Comparison of ENCODE assay signal across 15 cellular contexts in genomic region chr3:105812194-105812586, GRCh38. TPM values are rescaled to one million over a fixed set of nuclear protein-coding genes. Genes with fewer than 3 reads are reported as not detected.
A peak's percentile ranks its signal among the peaks of the same experiment; 100 is the strongest.
DNase-seq lines count a peak whose midpoint lies in the region; ATAC-seq, FAIRE-seq and TF ChIP-seq lines count a peak whose summit lies in the region.
"Had no signal": no experiment of that assay in that cellular context is flagged by ENCODE, and none has a peak within 500 bp of the region (broad histone marks: within the 10 kb centered on the region; RNA-seq: fewer than 3 reads in every experiment).

No MANE protein-coding gene starts in this region.

- peaks cover 11% of the 10 kb centered on the region for H3F3A ChIP-seq in DOHH2 (ENCODE audit: control insufficient read depth, insufficient read depth)

- H3K4me3 ChIP-seq in DOHH2 (ENCODE audit: low read length) (no peak overlapping the region), HUES48 (ENCODE audit: low read depth, low read length) (no peak overlapping the region), astrocyte (ENCODE audit: insufficient read depth, low read depth, low read length) (no peak overlapping the region)
- no peak overlapping the region for H3K4me3 ChIP-seq in naive thymus-derived CD4-positive, alpha-beta T cell (ENCODE audit: low read length)
- no peak overlapping the region for H3K4me3 ChIP-seq in CD4-positive, alpha-beta memory T cell (ENCODE audit: low read length in 2 of 2)
- H3K4me3 ChIP-seq: coronary artery, tibial nerve had no signal

- H3K27ac ChIP-seq in DOHH2 (ENCODE audit: low read depth, low read length), result 0 out of 2 replicates have a peak overlapping the region, but pooled peaks have one; percentile 12
- H3K27ac ChIP-seq in HUES48 (ENCODE audit: low read depth, low read length), result peak overlapping the region; percentile 50
- H3K27ac ChIP-seq in astrocyte (ENCODE audit: low read depth, low read length), result peak overlapping the region; percentile 35
- H3K27ac ChIP-seq in naive thymus-derived CD4-positive, alpha-beta T cell (ENCODE audit: low read depth, low read length), result no peak overlapping the region
- H3K27ac ChIP-seq in CD4-positive, alpha-beta memory T cell (ENCODE audit: low read depth, low read length), result no peak overlapping the region
- H3K27ac ChIP-seq: coronary artery, KMS-11, tibial nerve had no signal

- H4K20me1 ChIP-seq in DOHH2 (ENCODE audit: control insufficient read depth, insufficient read depth, low read depth, low read length) (no peaks in the 10 kb centered on the region), astrocyte (ENCODE audit: insufficient read depth, low read length) (peaks cover 7% of the 10 kb centered on the region)

- H3K4me2 ChIP-seq in DOHH2 (ENCODE audit: low read length), result peak overlapping the region; percentile 22
- H3K4me2 ChIP-seq in astrocyte (ENCODE audit: low read length), result peak overlapping the region; percentile 48
- H3K4me2 ChIP-seq: KMS-11 had no signal

- no peak for ATAC-seq in naive thymus-derived CD4-positive, alpha-beta T cell
- ATAC-seq in GM21381 (IDR thresholded peaks at IDR 0.05; ENCODE audit: unreplicated experiment) (no peak), GM19455 (IDR thresholded peaks at IDR 0.05; ENCODE audit: unreplicated experiment) (no peak)

- peak overlapping the region; percentile 55 for H3K27ac Mint-ChIP-seq in astrocyte (ENCODE audit: unreplicated experiment)
- H3K27ac Mint-ChIP-seq in naive thymus-derived CD4-positive, alpha-beta T cell, result peak overlapping the region in 5 of 9 donors; percentile 3 to 38 (median 10)
- H3K27ac Mint-ChIP-seq in CD4-positive, alpha-beta memory T cell, result peak overlapping the region in 3 of 7 donors; percentile 25 to 57 (median 33)
- H3K27ac Mint-ChIP-seq: activated CD4-positive, alpha-beta T cell treated with anti-CD3 and anti-CD28 coated beads, Interleukin-2, amount 10 ng/mL, durations not matched to agents 7 days and 5 days had no signal

- no peaks in the 10 kb centered on the region for H3K9me3 ChIP-seq in DOHH2 (ENCODE audit: control insufficient read depth, insufficient read depth, low read length)
- H3K9me3 ChIP-seq in HUES48 (ENCODE audit: control insufficient read depth, insufficient read depth, low read length), result no peaks in the 10 kb centered on the region
- no peaks in the 10 kb centered on the region for H3K9me3 ChIP-seq in astrocyte (ENCODE audit: insufficient read depth, low read depth, low read length)
- H3K9me3 ChIP-seq in naive thymus-derived CD4-positive, alpha-beta T cell (ENCODE audit: control insufficient read depth in 2 of 3, low read length in 3 of 3), result no peaks in the 10 kb centered on the region
- H3K9me3 ChIP-seq in CD4-positive, alpha-beta memory T cell (ENCODE audit: control insufficient read depth in 1 of 2, low read length in 2 of 2), result no peaks in the 10 kb centered on the region
- H3K9me3 ChIP-seq: tibial nerve had no signal

- TF ChIP-seq CTCF in DOHH2 (IDR thresholded peaks at IDR 0.05; ENCODE audit: low read depth, low read length, poor library complexity, severe bottlenecking), result no peak
- TF ChIP-seq CTCF in astrocyte (IDR thresholded peaks at IDR 0.05; ENCODE audit: insufficient read depth, low read depth, low read length), result no peak

- no peak overlapping the region for H2AFZ ChIP-seq in astrocyte (ENCODE audit: low read depth, low read length)

- peaks cover 7% of the 10 kb centered on the region; the same call in 1 of the 2 replicates for H3K36me3 ChIP-seq in DOHH2 (ENCODE audit: control insufficient read depth, low read length)
- H3K36me3 ChIP-seq in HUES48 (ENCODE audit: control insufficient read depth, insufficient read depth, low read length), result no peaks in the 10 kb centered on the region
- H3K36me3 ChIP-seq in astrocyte (ENCODE audit: insufficient read depth, low read length), result no peaks in the 10 kb centered on the region
- no peaks in the 10 kb centered on the region for H3K36me3 ChIP-seq in naive thymus-derived CD4-positive, alpha-beta T cell (ENCODE audit: control insufficient read depth in 2 of 3, insufficient read depth in 3 of 3, low read length in 3 of 3)
- no peaks in the 10 kb centered on the region for H3K36me3 ChIP-seq in CD4-positive, alpha-beta memory T cell (ENCODE audit: insufficient read depth, low read length)

- no peaks in the 10 kb centered on the region for H3K27me3 ChIP-seq in DOHH2 (ENCODE audit: control insufficient read depth, low read length)
- no peaks in the 10 kb centered on the region for H3K27me3 ChIP-seq in HUES48 (ENCODE audit: control insufficient read depth, insufficient read depth, low read length)
- no peaks in the 10 kb centered on the region for H3K27me3 ChIP-seq in astrocyte (ENCODE audit: insufficient read depth, low read length)
- H3K27me3 ChIP-seq in naive thymus-derived CD4-positive, alpha-beta T cell (ENCODE audit: control insufficient read depth in 2 of 2, insufficient read depth in 2 of 2, low read length in 2 of 2), result no peaks in the 10 kb centered on the region
- H3K27me3 ChIP-seq in CD4-positive, alpha-beta memory T cell (ENCODE audit: insufficient read depth, low read length), result no peaks in the 10 kb centered on the region
- H3K27me3 ChIP-seq: tibial nerve had no signal

- H3K9me3 Mint-ChIP-seq in astrocyte (ENCODE audit: unreplicated experiment), result peaks cover 2% of the 10 kb centered on the region
- peaks cover 0 to 7% (median 0%) of the 10 kb centered on the region in 11 donors for H3K9me3 Mint-ChIP-seq in naive thymus-derived CD4-positive, alpha-beta T cell
- peaks cover 0 to 5% (median 1%) of the 10 kb centered on the region in 8 donors for H3K9me3 Mint-ChIP-seq in CD4-positive, alpha-beta memory T cell

- POLR2A ChIA-PET in naive thymus-derived CD4-positive, alpha-beta T cell (lab: Charles Lee), result no interaction called here
- POLR2A ChIA-PET in CD4-positive, alpha-beta memory T cell (lab: Charles Lee; ENCODE audit: partially characterized antibody), result no interaction called here

- intact Hi-C loops in naive thymus-derived CD4-positive, alpha-beta T cell (cut with micrococcal nuclease), result loop anchor here in 1 of 2 donors (5.0 kb wide), 1 partner anchor 35 kb away; no protein-coding TSS in a partner anchor
- intact Hi-C loops in cardiac septum (cut with DNase I), result no loop called here
- intact Hi-C loops in CD4-positive, alpha-beta memory T cell (cut with micrococcal nuclease), result no loop called here

- peaks cover 22% of the 10 kb centered on the region for H3K4me1 Mint-ChIP-seq in astrocyte (ENCODE audit: low read depth, unreplicated experiment)
- H3K4me1 Mint-ChIP-seq in naive thymus-derived CD4-positive, alpha-beta T cell, result peaks cover 42 to 83% (median 68%) of the 10 kb centered on the region in 7 donors
- H3K4me1 Mint-ChIP-seq in CD4-positive, alpha-beta memory T cell, result peaks cover 43 to 69% (median 57%) of the 10 kb centered on the region in 4 donors

- H3K4me3 Mint-ChIP-seq in astrocyte (ENCODE audit: unreplicated experiment), result no peak overlapping the region
- H3K4me3 Mint-ChIP-seq in naive thymus-derived CD4-positive, alpha-beta T cell, result peak overlapping the region in 2 of 10 donors; percentile 2 to 14
- H3K4me3 Mint-ChIP-seq in CD4-positive, alpha-beta memory T cell, result peak overlapping the region in 3 of 8 donors; percentile 2 to 7 (median 4)
- H3K4me3 Mint-ChIP-seq: activated CD4-positive, alpha-beta T cell treated with anti-CD3 and anti-CD28 coated beads, Interleukin-2, amount 10 ng/mL, durations not matched to agents 7 days and 5 days had no signal

- DNase-seq in astrocyte (ENCODE audit: low read depth) (peak; percentile 69), cardiac septum (ENCODE audit: low spot score) (no peak)
- no peak for DNase-seq in naive thymus-derived CD4-positive, alpha-beta T cell
- DNase-seq in CD4-positive, alpha-beta memory T cell, result no peak
- DNase-seq: activated CD4-positive, alpha-beta T cell treated with anti-CD3 and anti-CD28 coated beads, Interleukin-2, amount 10 ng/mL, durations not matched to agents 7 days and 5 days; DMS79 treated with DMSO at 0.1 percent for 48 hours; foreskin melanocyte; NCI-H2029 had no signal

- H3K4me1 ChIP-seq in DOHH2 (ENCODE audit: control insufficient read depth, low read length) (peaks cover 61% of the 10 kb centered on the region), HUES48 (ENCODE audit: control insufficient read depth, insufficient read depth, low read length) (peaks cover 40% of the 10 kb centered on the region), astrocyte (ENCODE audit: insufficient read depth, low read length) (peaks cover 3% of the 10 kb centered on the region)
- peaks cover under 1 to 7% of the 10 kb centered on the region in 2 donors for H3K4me1 ChIP-seq in naive thymus-derived CD4-positive, alpha-beta T cell (ENCODE audit: control insufficient read depth in 2 of 2, insufficient read depth in 2 of 2, low read length in 2 of 2)
- H3K4me1 ChIP-seq in CD4-positive, alpha-beta memory T cell (ENCODE audit: insufficient read depth, low read length), result peaks cover 32% of the 10 kb centered on the region

- peaks cover 6% of the 10 kb centered on the region for H3K36me3 Mint-ChIP-seq in astrocyte (ENCODE audit: low read depth, unreplicated experiment)
- peaks cover 0 to 45% (median 26%) of the 10 kb centered on the region in 5 donors for H3K36me3 Mint-ChIP-seq in naive thymus-derived CD4-positive, alpha-beta T cell
- peaks cover 29 to 30% of the 10 kb centered on the region in 2 donors for H3K36me3 Mint-ChIP-seq in CD4-positive, alpha-beta memory T cell

- no peak overlapping the region for H3K9ac ChIP-seq in HUES48 (ENCODE audit: low read depth, low read length)
- no peak overlapping the region for H3K9ac ChIP-seq in astrocyte (ENCODE audit: low read length)
- H3K9ac ChIP-seq: KMS-11 had no signal

- H3K9me2 ChIP-seq in DOHH2 (replicated peaks; ENCODE audit: control insufficient read depth, low read length), result no peaks in the 10 kb centered on the region

- H3K79me2 ChIP-seq in DOHH2 (ENCODE audit: control insufficient read depth, low read length) (peaks cover 34% of the 10 kb centered on the region), astrocyte (ENCODE audit: insufficient read depth, low read length) (peaks cover 69% of the 10 kb centered on the region)

- CTCF ChIA-PET in naive thymus-derived CD4-positive, alpha-beta T cell (lab: Charles Lee), result no interaction called here
- CTCF ChIA-PET in CD4-positive, alpha-beta memory T cell (lab: Charles Lee; ENCODE audit: partially characterized antibody), result interaction anchor here (1.6 kb wide), 1 partner anchor 11 kb away, joined by 3 read pairs; no protein-coding TSS in a partner anchor

- no peaks in the 10 kb centered on the region for H3K27me3 Mint-ChIP-seq in astrocyte (ENCODE audit: low read depth, unreplicated experiment)
- no peaks in the 10 kb centered on the region for H3K27me3 Mint-ChIP-seq in naive thymus-derived CD4-positive, alpha-beta T cell
- H3K27me3 Mint-ChIP-seq in CD4-positive, alpha-beta memory T cell, result no peaks in the 10 kb centered on the region
- H3K27me3 Mint-ChIP-seq: activated CD4-positive, alpha-beta T cell treated with anti-CD3 and anti-CD28 coated beads, Interleukin-2, amount 10 ng/mL, durations not matched to agents 7 days and 5 days had no signal

- peak; percentile 26 for FAIRE-seq in astrocyte (lab: Jason Lieb, UNC)

RNA-seq across cellular contexts. Expression of gene CBLB, which starts 56.6 kb away (rescaled TPM):
- total RNA-seq in astrocyte (45.9 and 48.0 TPM in 2 replicates), cardiac septum (38.6 TPM)
- total RNA-seq in naive thymus-derived CD4-positive, alpha-beta T cell, result 100 to 1,000 TPM in 3 of 5 experiments, 10 to 100 TPM in 2; 82.8 to 135 (median 109) TPM
- 10 to 100 TPM; 22.4 to 30.4 TPM for polyA plus RNA-seq in naive thymus-derived CD4-positive, alpha-beta T cell
- 100 to 1,000 TPM in 1 of 2 experiments, 10 to 100 TPM in 1; 93.5 to 106 TPM for total RNA-seq in CD4-positive, alpha-beta memory T cell
- 10 to 100 TPM; 17.0 to 39.7 TPM for polyA plus RNA-seq in CD4-positive, alpha-beta memory T cell

Comparison
In these comparisons a context has a peak if more than half of its experiments do, and no peak if none do; other contexts are left out.
1. H3K27ac ChIP-seq: peak in DOHH2 (single experiment), HUES48 (single experiment) and astrocyte (single experiment); none in naive thymus-derived CD4-positive, alpha-beta T cell (single experiment) and CD4-positive, alpha-beta memory T cell (single experiment).